In genomic region chr17:39782980-39783379, GRCh38 we compare ENCODE assay signal across 14 cellular contexts. TPM values are rescaled to one million over a fixed set of nuclear protein-coding genes. Genes with fewer than 3 reads are reported as not detected.
A peak's percentile ranks its signal among the peaks of the same experiment; 100 is the strongest.
DNase-seq lines count a peak whose midpoint lies in the region; ATAC-seq and TF ChIP-seq lines count a peak whose summit lies in the region.
"Had no signal": no experiment of that assay in that cellular context is flagged by ENCODE, and none has a peak within 500 bp of the region (broad histone marks: within the 10 kb centered on the region; RNA-seq: fewer than 3 reads in every experiment).

No MANE protein-coding gene starts in this region.

- DNase-seq in activated T-cell treated with anti-CD3 and anti-CD28 coated beads, Interleukin-2, amount 50 U/mL, for 4 hours: no peak
- DNase-seq in activated T-cell treated with anti-CD3 and anti-CD28 coated beads, Interleukin-2, amount 50 U/mL, for 48 hours: no peak
- no peak for DNase-seq in effector memory CD8-positive, alpha-beta T cell
- DNase-seq in type B pancreatic cell (ENCODE audit: extremely low spot score, unreplicated experiment): no peak
- DNase-seq in left colon: no peak
- no peak for DNase-seq in colonic mucosa
- no peak for DNase-seq in body of pancreas
- DNase-seq: central memory CD4-positive, alpha-beta T cell; NCI-H2029 treated with DMSO at 0.1 percent for 48 hours; NCI-H748 treated with DMSO at 0.1 percent for 48 hours; Right ventricle myocardium superior had no signal

- H3K4me3 Mint-ChIP-seq in activated T-cell treated with anti-CD3 and anti-CD28 coated beads, Interleukin-2, amount 50 U/mL, for 4 hours: peak overlapping the region; percentile 14
- H3K4me3 Mint-ChIP-seq in effector memory CD8-positive, alpha-beta T cell: peak overlapping the region; percentile 7 to 57
- peak overlapping the region; percentile 3 for H3K4me3 Mint-ChIP-seq in type B pancreatic cell

- no peak overlapping the region for H2AFZ ChIP-seq in OCI-LY1 (ENCODE audit: low read length)

- WGBS in body of pancreas, 2 donors: 88 to 100% methylated on average over 1 of the region's 1 CpG

- H3K9me3 ChIP-seq in OCI-LY1 (ENCODE audit: low read length) (no peaks in the 10 kb centered on the region), colonic mucosa (no peaks in the 10 kb centered on the region), body of pancreas (no peaks in the 10 kb centered on the region)

- H3K27me3 ChIP-seq in OCI-LY1 (ENCODE audit: insufficient read depth, low read length): no peaks in the 10 kb centered on the region
- no peaks in the 10 kb centered on the region for H3K27me3 ChIP-seq in colonic mucosa
- H3K27me3 ChIP-seq in body of pancreas: no peaks in the 10 kb centered on the region

- intact Hi-C loops in left colon (cut with DNase I, micrococcal nuclease): no loop called here
- intact Hi-C loops in colonic mucosa (cut with DNase I): no loop called here
- intact Hi-C loops in body of pancreas (cut with DNase I): no loop called here

- TF ChIP-seq CTCF in OCI-LY1 (IDR thresholded peaks at IDR 0.05; ENCODE audit: low read length): no peak
- TF ChIP-seq CTCF in type B pancreatic cell (conservative IDR thresholded peaks at IDR 0.05): no peak
- no peak for TF ChIP-seq CTCF in colonic mucosa (IDR thresholded peaks at IDR 0.05)
- no peak for TF ChIP-seq CTCF in body of pancreas (IDR thresholded peaks at IDR 0.05)

- peaks cover 47% of the 10 kb centered on the region for H3K79me2 ChIP-seq in OCI-LY1 (ENCODE audit: insufficient read depth, low read length)

- no peaks in the 10 kb centered on the region for H3F3A ChIP-seq in OCI-LY1 (ENCODE audit: insufficient read depth, low read length)

- TF ChIP-seq POLR2A in body of pancreas (IDR thresholded peaks at IDR 0.05): no peak

- H3K27ac ChIP-seq in OCI-LY1 (ENCODE audit: low read depth, low read length, poor library complexity, severe bottlenecking) (peak overlapping the region; percentile 92), colonic mucosa (no peak overlapping the region), body of pancreas (no peak overlapping the region)

- no peaks in the 10 kb centered on the region for H3K27me3 Mint-ChIP-seq in activated T-cell treated with anti-CD3 and anti-CD28 coated beads, Interleukin-2, amount 50 U/mL, for 4 hours (ENCODE audit: low read depth)
- H3K27me3 Mint-ChIP-seq in effector memory CD8-positive, alpha-beta T cell: no peaks in the 10 kb centered on the region
- peaks cover 3% of the 10 kb centered on the region for H3K27me3 Mint-ChIP-seq in type B pancreatic cell

- H3K4me1 ChIP-seq in OCI-LY1 (ENCODE audit: insufficient read depth, low read length, severe bottlenecking): peaks cover 90% of the 10 kb centered on the region
- H3K4me1 ChIP-seq in colonic mucosa: no peaks in the 10 kb centered on the region
- peaks cover 12% of the 10 kb centered on the region for H3K4me1 ChIP-seq in body of pancreas

- H3K9ac ChIP-seq in OCI-LY1 (ENCODE audit: low read length): no peak overlapping the region
- no peak overlapping the region for H3K9ac ChIP-seq in colonic mucosa (ENCODE audit: low read depth in 2 of 2, low read length in 2 of 2)

- no peak overlapping the region for H3K4me2 ChIP-seq in OCI-LY1 (ENCODE audit: low read length)

- no peaks in the 10 kb centered on the region for H3K9me2 ChIP-seq in OCI-LY1 (ENCODE audit: low read depth, low read length)

- peaks cover 51% of the 10 kb centered on the region for H3K36me3 Mint-ChIP-seq in activated T-cell treated with anti-CD3 and anti-CD28 coated beads, Interleukin-2, amount 50 U/mL, for 4 hours (ENCODE audit: insufficient read depth)
- peaks cover 58% of the 10 kb centered on the region for H3K36me3 Mint-ChIP-seq in effector memory CD8-positive, alpha-beta T cell (ENCODE audit: insufficient read depth)
- H3K36me3 Mint-ChIP-seq in type B pancreatic cell: no peaks in the 10 kb centered on the region

- H4K20me1 ChIP-seq in OCI-LY1 (ENCODE audit: insufficient read depth, low read length): no peaks in the 10 kb centered on the region

- peaks cover 75% of the 10 kb centered on the region for H3K4me1 Mint-ChIP-seq in activated T-cell treated with anti-CD3 and anti-CD28 coated beads, Interleukin-2, amount 50 U/mL, for 4 hours (ENCODE audit: low read depth)
- peaks cover 40 to 65% of the 10 kb centered on the region in 2 donors for H3K4me1 Mint-ChIP-seq in effector memory CD8-positive, alpha-beta T cell (ENCODE audit: low read depth in 2 of 2)
- H3K4me1 Mint-ChIP-seq in type B pancreatic cell (ENCODE audit: unreplicated experiment): peaks cover 19% of the 10 kb centered on the region

- no peak overlapping the region for H3K4me3 ChIP-seq in OCI-LY1 (ENCODE audit: low read depth, low read length, poor library complexity, severe bottlenecking)
- no peak overlapping the region for H3K4me3 ChIP-seq in colonic mucosa
- H3K4me3 ChIP-seq in body of pancreas: no peak overlapping the region
- H3K4me3 ChIP-seq: GM12878 had no signal

- H3K27ac Mint-ChIP-seq in effector memory CD8-positive, alpha-beta T cell: peak overlapping the region; percentile 93 to 97
- peak overlapping the region; percentile 83 for H3K27ac Mint-ChIP-seq in type B pancreatic cell

- H3K9me3 Mint-ChIP-seq in activated T-cell treated with anti-CD3 and anti-CD28 coated beads, Interleukin-2, amount 50 U/mL, for 4 hours: no peaks in the 10 kb centered on the region
- no peaks in the 10 kb centered on the region for H3K9me3 Mint-ChIP-seq in effector memory CD8-positive, alpha-beta T cell
- peaks cover 9% of the 10 kb centered on the region for H3K9me3 Mint-ChIP-seq in type B pancreatic cell

- H3K36me3 ChIP-seq in OCI-LY1 (ENCODE audit: insufficient read depth, low read length): peaks cover 82% of the 10 kb centered on the region
- H3K36me3 ChIP-seq in colonic mucosa: no peaks in the 10 kb centered on the region
- no peaks in the 10 kb centered on the region for H3K36me3 ChIP-seq in body of pancreas (replicated peaks in 1 of 2; ENCODE audit: insufficient read depth in 1 of 2, low read depth in 2 of 2)

- no peak for ATAC-seq in activated T-cell treated with anti-CD3 and anti-CD28 coated beads, Interleukin-2, amount 50 U/mL, for 4 hours
- no peak for ATAC-seq in effector memory CD8-positive, alpha-beta T cell (replicated peaks)
- no peak for ATAC-seq in left colon
- ATAC-seq in body of pancreas: no peak
- ATAC-seq: activated naive CD4-positive, alpha-beta T cell treated with anti-CD3 and anti-CD28 coated beads, Interleukin-2, amount 50 U/mL, for 72 hours; GM12878 had no signal

RNA-seq across cellular contexts. Expression of gene GRB7, which starts 45.2 kb away (rescaled TPM):
- under 1 TPM; 0.43 to 0.73 (median 0.47) TPM for total RNA-seq in activated T-cell treated with anti-CD3 and anti-CD28 coated beads, Interleukin-2, amount 50 U/mL, for 4 hours
- total RNA-seq in type B pancreatic cell (ENCODE audit: low replicate concordance) (31.8 and 73.9 TPM in 2 replicates), left colon (10 to 100 TPM; 18.2 to 27.7 TPM), colonic mucosa (10 to 100 TPM; 22.4 to 40.9 TPM), body of pancreas (10 to 100 TPM; 25.4 to 39.9 TPM)

RNA-seq across cellular contexts. Expression of gene MIEN1, which starts 52.6 kb away (rescaled TPM):
- 10 to 100 TPM; 43.2 to 48.6 (median 45.7) TPM for total RNA-seq in activated T-cell treated with anti-CD3 and anti-CD28 coated beads, Interleukin-2, amount 50 U/mL, for 4 hours
- 39.8 and 67.2 TPM in 2 replicates for total RNA-seq in type B pancreatic cell (ENCODE audit: low replicate concordance)
- 10 to 100 TPM; 66.5 to 85.6 TPM for total RNA-seq in left colon
- 100 to 1,000 TPM in 1 of 2 donors, 10 to 100 TPM in 1; 74.1 to 103 TPM for total RNA-seq in colonic mucosa
- 10 to 100 TPM; 79.1 to 98.2 TPM for total RNA-seq in body of pancreas

Comparison
In these comparisons a context has a peak if more than half of its experiments do, and no peak if none do; other contexts are left out.
1. RNA of gene GRB7, which starts 45.2 kb away (total RNA-seq): 22.4 to 40.9 TPM in colonic mucosa, 25.4 to 39.9 TPM in body of pancreas, 31.8 to 73.9 TPM in type B pancreatic cell and 18.2 to 27.7 TPM in left colon; 0.43 to 0.73 TPM in activated T-cell treated with anti-CD3 and anti-CD28 coated beads, Interleukin-2, amount 50 U/mL, for 4 hours; every median in the first group is over 10 times any median in the second.
2. Peak in every context shown above with its lines, with median percentiles within 50 percentile points of each other: H3K4me3 Mint-ChIP-seq.